ENCODE assay signal across 19 cellular contexts in the genomic region with DNA sequence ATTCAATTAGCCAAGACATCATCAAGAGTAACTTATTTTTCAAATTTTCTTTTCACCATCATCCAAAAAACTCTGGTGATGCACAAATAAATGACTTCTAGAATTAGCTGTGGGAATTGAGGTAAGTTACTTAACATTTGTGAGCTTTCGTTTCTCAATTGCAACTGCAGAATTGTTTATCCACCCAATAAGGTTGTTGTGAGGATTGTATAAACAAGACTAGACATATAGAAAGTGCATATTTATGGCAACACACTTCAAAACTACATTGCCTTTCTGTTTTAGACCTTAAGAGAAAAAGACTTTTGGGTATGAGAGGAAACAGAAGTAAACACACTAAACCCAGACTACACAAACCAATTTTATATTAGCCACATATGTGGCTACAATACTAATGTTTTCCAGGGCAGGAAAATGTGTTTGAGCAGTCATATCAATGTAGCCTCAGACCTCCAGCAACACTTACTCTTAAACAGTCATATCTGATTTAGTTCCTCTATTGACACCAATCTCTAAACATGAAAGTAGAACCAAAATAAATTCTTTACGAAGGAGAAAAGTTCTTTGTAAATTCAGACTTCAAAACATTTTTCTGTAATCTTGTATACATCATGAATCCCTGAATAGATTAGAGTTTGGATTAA.
DNase-seq lines count a peak whose midpoint lies in the region; ATAC-seq, FAIRE-seq and TF ChIP-seq lines count a peak whose summit lies in the region.
"Had no signal": no experiment of that assay in that cellular context is flagged by ENCODE, and none has a peak within 500 bp of the region (broad histone marks: within the 10 kb centered on the region; RNA-seq: fewer than 3 reads in every experiment).

No MANE protein-coding gene starts in this region.

- H3K4me1 ChIP-seq in OCI-LY3 (ENCODE audit: low read length) = peaks cover 7% of the 10 kb centered on the region; the same call in 1 of the 2 replicates
- H3K4me1 ChIP-seq: BE2C, SJSA1 had no signal

- TF ChIP-seq CTCF in D721Med (IDR thresholded peaks at IDR 0.05; ENCODE audit: insufficient read depth, missing control alignments) = no peak
- TF ChIP-seq CTCF in OCI-LY3 (IDR thresholded peaks at IDR 0.05; ENCODE audit: low read depth, low read length) = no peak

- DNase-seq in D721Med (ENCODE audit: insufficient read length, low spot score) = no peak
- no peak for DNase-seq in cerebellar nuclear complex (lab: John Stamatoyannopoulos, UW)
- DNase-seq in central memory CD4-positive, alpha-beta T cell = no peak
- DNase-seq in activated naive CD4-positive, alpha-beta T cell treated with anti-CD3 and anti-CD28 coated beads, Interleukin-2, amount 10 ng/mL, durations not matched to agents 7 days and 5 days = no peak
- DNase-seq in RCC 7860 (ENCODE audit: low spot score) = no peak
- DNase-seq: BE2C; Calu3; CD4-positive, alpha-beta T cell; MV-4-11; NCI-H187 treated with DMSO at 0.1 percent for 48 hours; NCI-H69; NK-92 treated with Interleukin-12 subunit alpha and Interleukin-12 subunit beta, amount 100 ng/mL, for 24 hours; PC-3 had no signal

- no peaks in the 10 kb centered on the region for H4K20me1 ChIP-seq in OCI-LY3 (ENCODE audit: insufficient read depth, low read length)

- no peak overlapping the region for H3K4me3 Mint-ChIP-seq in activated naive CD4-positive, alpha-beta T cell treated with anti-CD3 and anti-CD28 coated beads, Interleukin-2, amount 10 ng/mL, durations not matched to agents 7 days and 5 days
- H3K4me3 Mint-ChIP-seq: CD4-positive, alpha-beta T cell had no signal

- H3K27me3 Mint-ChIP-seq in activated naive CD4-positive, alpha-beta T cell treated with anti-CD3 and anti-CD28 coated beads, Interleukin-2, amount 10 ng/mL, durations not matched to agents 7 days and 5 days = no peaks in the 10 kb centered on the region
- H3K27me3 Mint-ChIP-seq: CD4-positive, alpha-beta T cell had no signal

- H3K4me1 Mint-ChIP-seq in activated naive CD4-positive, alpha-beta T cell treated with anti-CD3 and anti-CD28 coated beads, Interleukin-2, amount 10 ng/mL, durations not matched to agents 7 days and 5 days = no peaks in the 10 kb centered on the region

- no peak overlapping the region for H3K9ac ChIP-seq in OCI-LY3 (ENCODE audit: low read length)

- H3K36me3 Mint-ChIP-seq in activated naive CD4-positive, alpha-beta T cell treated with anti-CD3 and anti-CD28 coated beads, Interleukin-2, amount 10 ng/mL, durations not matched to agents 7 days and 5 days = no peaks in the 10 kb centered on the region

- no peak overlapping the region for H3K4me3 ChIP-seq in OCI-LY3 (ENCODE audit: low read length)
- H3K4me3 ChIP-seq: SJSA1 had no signal

- H2AFZ ChIP-seq in OCI-LY3 (ENCODE audit: low read depth, low read length) = no peak overlapping the region

- H3K27ac Mint-ChIP-seq in activated naive CD4-positive, alpha-beta T cell treated with anti-CD3 and anti-CD28 coated beads, Interleukin-2, amount 10 ng/mL, durations not matched to agents 7 days and 5 days = no peak overlapping the region
- H3K27ac Mint-ChIP-seq: CD4-positive, alpha-beta T cell had no signal

- H3K9me3 Mint-ChIP-seq in activated naive CD4-positive, alpha-beta T cell treated with anti-CD3 and anti-CD28 coated beads, Interleukin-2, amount 10 ng/mL, durations not matched to agents 7 days and 5 days = no peaks in the 10 kb centered on the region

- no peak overlapping the region for H3K27ac ChIP-seq in OCI-LY3 (ENCODE audit: low read length)
- H3K27ac ChIP-seq: 22Rv1, SJSA1 had no signal

- peak; percentile 35 for FAIRE-seq in D721Med (lab: Jason Lieb, UNC)
- FAIRE-seq in RCC 7860 (lab: Jason Lieb, UNC) = no peak

- peak overlapping the region; percentile 29; the same call in 1 of the 2 replicates for H3K4me2 ChIP-seq in OCI-LY3 (ENCODE audit: low read length)

- no peaks in the 10 kb centered on the region for H3K36me3 ChIP-seq in OCI-LY3 (replicated peaks; ENCODE audit: low read depth, low read length)
- H3K36me3 ChIP-seq: BE2C, SJSA1 had no signal

- ATAC-seq in GM19351 (IDR thresholded peaks at IDR 0.05; ENCODE audit: unreplicated experiment) (peak; percentile 51), HG03066 (IDR thresholded peaks at IDR 0.05; ENCODE audit: low read depth, unreplicated experiment) (peak; percentile 82)
- ATAC-seq: HCT116, PC-3 had no signal

- H3K27me3 ChIP-seq in OCI-LY3 (ENCODE audit: low read depth, low read length) = no peaks in the 10 kb centered on the region
- H3K27me3 ChIP-seq: BE2C, SJSA1 had no signal

- no peaks in the 10 kb centered on the region for H3K9me3 ChIP-seq in OCI-LY3 (ENCODE audit: insufficient read depth, low read length)
- H3K9me3 ChIP-seq: BE2C, SJSA1 had no signal

- H3K79me2 ChIP-seq in OCI-LY3 (ENCODE audit: low read length) = no peaks in the 10 kb centered on the region

- CTCF ChIA-PET in activated naive CD4-positive, alpha-beta T cell treated with anti-CD3 and anti-CD28 coated beads, Interleukin-2, amount 10 ng/mL, durations not matched to agents 7 days and 5 days (lab: Charles Lee) = no interaction called here
